Comparison of ENCODE assay signal across 26 cellular contexts in genomic region chr21:41821081-41821755, GRCh38. TPM values are rescaled to one million over a fixed set of nuclear protein-coding genes. Genes with fewer than 3 reads are reported as not detected.
DNase-seq lines count a peak whose midpoint lies in the region; ATAC-seq, FAIRE-seq and TF ChIP-seq lines count a peak whose summit lies in the region.
"Had no signal": no experiment of that assay in that cellular context is flagged by ENCODE, and none has a peak within 500 bp of the region (broad histone marks: within the 10 kb centered on the region; RNA-seq: fewer than 3 reads in every experiment).

No MANE protein-coding gene starts in this region.

- H3K36me3 ChIP-seq in K562 (ENCODE audit: control insufficient read depth, insufficient read depth, low read length), result peaks cover 20% of the 10 kb centered on the region; the same call in 1 of the 3 replicates
- peaks cover 9% of the 10 kb centered on the region for H3K36me3 ChIP-seq in osteoblast (ENCODE audit: insufficient read depth, low read length)

- 81% methylated on average over 17 of the region's 21 CpGs for WGBS in K562 (ENCODE audit: insufficient coverage, low coverage, missing lambda C conversion rate)

- CTCF ChIA-PET in K562 (lab: Yijun Ruan, JAX; ENCODE audit: low intra/inter-chr PET ratio), result no interaction called here

- H2AFZ ChIP-seq in K562 (ENCODE audit: low read depth, low read length) (no peak overlapping the region), osteoblast (ENCODE audit: low read length) (no peak overlapping the region)
- H2AFZ ChIP-seq: PC-9 had no signal

- no peak for TF ChIP-seq RAD21 in K562 (CRISPR knock-in tag; conservative IDR thresholded peaks at IDR 0.05 in 1 of 2, IDR thresholded peaks at IDR 0.05 in 1 of 2)

- BruUV-seq in K562 (replicated peaks; lab: Mats Ljungman, UMichigan), result no TSS peak

- DNase-seq in H54 (ENCODE audit: insufficient read length, low spot score) (peak; percentile 47), K562 (ENCODE audit: extremely low read depth in 1 of 4, low spot score in 3 of 4) (no peak), osteoblast (ENCODE audit: insufficient read length, low spot score, missing footprints) (peak; percentile 85), D341Med (ENCODE audit: low spot score) (no peak), NCI-H774 (lab: John Stamatoyannopoulos, UW) (no peak)
- no peak for DNase-seq in stimulated activated CD4-positive, alpha-beta T cell treated with anti-CD3 and anti-CD28 coated beads, Interleukin-4, amount 100 ng/mL, for 1 hour
- DNase-seq: AML-193; CD8-positive, alpha-beta memory T cell; DMS153; DND-41; KG1; MG63; NCI-H1105 treated with DMSO at 0.1 percent for 48 hours; NCI-H146; NCI-H1930; NCI-H2107; NCI-H524; NCI-H748 treated with DMSO at 0.1 percent for 48 hours; PC-9; Right ventricle myocardium superior had no signal

- H3K9me1 ChIP-seq in K562 (ENCODE audit: control insufficient read depth, insufficient read depth, low read length), result no peaks in the 10 kb centered on the region

- no peak for TF ChIP-seq EP300 in K562 (IDR thresholded peaks at IDR 0.05; ENCODE audit: low read length)

- FAIRE-seq in H54 (lab: Jason Lieb, UNC) (no peak), K562 (lab: Jason Lieb, UNC) (no peak)
- FAIRE-seq: A549, GM12892, H1, HTR-8/SVneo had no signal

- in situ Hi-C loops in K562 (cut with MboI), result loop anchor here (10.0 kb wide), 1 partner anchor 294 kb away; no protein-coding TSS in a partner anchor

- H3K9ac ChIP-seq in K562 (ENCODE audit: insufficient read depth in 1 of 2, low read depth in 2 of 2, low read length in 2 of 2), result no peak overlapping the region

- POLR2A ChIA-PET in K562 (lab: Yijun Ruan, JAX), result no interaction called here

- intact Hi-C loops in K562 (cut with micrococcal nuclease), result no loop called here

- H3K9me3 ChIP-seq in K562 (replicated peaks; ENCODE audit: control insufficient read depth, insufficient read depth, low read depth, low read length) (no peaks in the 10 kb centered on the region), osteoblast (ENCODE audit: low read depth, low read length) (no peaks in the 10 kb centered on the region)
- H3K9me3 ChIP-seq: A549, MG63 had no signal

- H3K4me3 ChIP-seq in K562, result no peak overlapping the region
- H3K4me3 ChIP-seq in osteoblast (ENCODE audit: insufficient read depth, low read length), result no peak overlapping the region
- H3K4me3 ChIP-seq: A549, MG63, PC-9 had no signal

- ATAC-seq in K562 (no peak), HG03196 (IDR thresholded peaks at IDR 0.05; ENCODE audit: unreplicated experiment) (no peak)
- ATAC-seq: A549 had no signal

- TF ChIP-seq POLR2A in H54 (IDR thresholded peaks at IDR 0.05; ENCODE audit: low read depth, low read length), result no peak
- TF ChIP-seq POLR2A in K562 (conservative IDR thresholded peaks at IDR 0.05), result no peak

- H3K4me2 ChIP-seq in K562 (ENCODE audit: insufficient read depth, low read length) (no peak overlapping the region), osteoblast (ENCODE audit: insufficient read depth, low read length) (no peak overlapping the region)
- H3K4me2 ChIP-seq: A549, PC-9 had no signal

- H4K20me1 ChIP-seq in K562 (replicated peaks; ENCODE audit: control insufficient read depth, insufficient read depth, low read length) (no peaks in the 10 kb centered on the region), osteoblast (ENCODE audit: insufficient read depth, low read length) (no peaks in the 10 kb centered on the region)

- H3K79me2 ChIP-seq in K562 (ENCODE audit: control insufficient read depth, insufficient read depth, low read length) (no peaks in the 10 kb centered on the region), osteoblast (ENCODE audit: insufficient read depth, low read length) (no peaks in the 10 kb centered on the region)

- peaks cover 0 to 19% of the 10 kb centered on the region in 2 experiments; a peak in 1 of 5 replicates for H3K4me1 ChIP-seq in K562 (replicated peaks in 1 of 2; ENCODE audit: control insufficient read depth in 2 of 2, insufficient read depth in 2 of 2, low read length in 2 of 2)
- peaks cover 7% of the 10 kb centered on the region for H3K4me1 ChIP-seq in osteoblast (ENCODE audit: insufficient read depth, low read length)
- H3K4me1 ChIP-seq: A549 had no signal

- no peak for TF ChIP-seq CTCF in K562 (IDR thresholded peaks at IDR 0.05 in 2 of 3, conservative IDR thresholded peaks at IDR 0.05 in 1 of 3; ENCODE audit: insufficient read depth in 2 of 3, low read depth in 1 of 3, low read length in 3 of 3)
- TF ChIP-seq CTCF in osteoblast (IDR thresholded peaks at IDR 0.05; ENCODE audit: extremely low read depth, low read depth, low read length), result no peak

- H3K27me3 ChIP-seq in K562 (ENCODE audit: control insufficient read depth in 2 of 2, insufficient read depth in 2 of 2, low read length in 2 of 2) (no peaks in the 10 kb centered on the region), osteoblast (ENCODE audit: insufficient read depth, low read length) (no peaks in the 10 kb centered on the region)
- H3K27me3 ChIP-seq: MG63 had no signal

- no peak overlapping the region for H3K27ac ChIP-seq in K562 (ENCODE audit: extremely low read depth, low read depth, low read length)
- no peak overlapping the region for H3K27ac ChIP-seq in osteoblast (ENCODE audit: low read depth, low read length)
- H3K27ac ChIP-seq: A549, C4-2B, PC-9 had no signal

TF ChIP-seq in K562, 482 proteins besides CTCF, POLR2A, EP300 and RAD21:
- TF ChIP-seq ZNF12 (CRISPR knock-in tag; IDR thresholded peaks at IDR 0.05) (no peak), POLR2G (IDR thresholded peaks at IDR 0.05; ENCODE audit: low read depth, low read length) (peak; percentile 18; the same call in 1 of the 2 replicates)

RNA-seq across cellular contexts. Expression of gene RIPK4, which starts 54.4 kb away (rescaled TPM):
- not detected in 2 replicates for total RNA-seq in K562 (2011; cell fraction: chromatin; rRNA removed; ENCODE audit: low replicate concordance)
- not detected in 2 replicates for total RNA-seq in K562 (2011; cell fraction: nucleolus; rRNA removed)
- 0.07 TPM in 1 of 2 replicates, not detected in the other for total RNA-seq in K562 (2011; cell fraction: nucleoplasm; rRNA removed)
- total RNA-seq in K562 (2014; rRNA removed) (not detected in 2 replicates), K562 (2014; rRNA removed; fragmentation: Illumina TruSeq; extraction: Trizol) (not detected in 2 replicates), K562 (2015; rRNA removed; fragmentation: Illumina TruSeq; extraction: Trizol) (not detected in 2 replicates), K562 (2021) (0.09 TPM in 1 of 2 replicates, not detected in the other), osteoblast (0.29 and 2.2 TPM in 2 replicates)
- polyA plus RNA-seq in K562 (2011; rRNA removed) (not detected in 2 replicates), K562 (2014; fragmentation: Illumina TruSeq; extraction: Trizol) (not detected in 2 replicates), K562 (2014; fragmentation: Nextera tagmentation; extraction: Ambion mirVana) (not detected), K562 (2014; rRNA removed) (not detected in 2 replicates)
- polyA plus RNA-seq in K562 (2011; cell fraction: cytosol; rRNA removed), result not detected in 2 replicates
- polyA plus RNA-seq in K562 (2011; cell fraction: nucleus; rRNA removed), result not detected in 2 replicates
- polyA plus RNA-seq in K562 (2012), result not detected in 2 replicates
- not detected in 2 replicates for polyA minus RNA-seq in K562 (2011; rRNA and poly(A)+ RNA removed)
- polyA minus RNA-seq in K562 (2011; cell fraction: cytosol; rRNA and poly(A)+ RNA removed), result not detected in 2 replicates
- polyA minus RNA-seq in K562 (2011; cell fraction: nucleus; rRNA and poly(A)+ RNA removed), result not detected in 2 replicates
- polyA plus RNA-seq: CD8-positive, alpha-beta memory T cell had no signal

RNA-seq across cellular contexts. Expression of gene PRDM15, which starts 57.9 kb away (rescaled TPM):
- total RNA-seq in K562 (2011; cell fraction: chromatin; rRNA removed; ENCODE audit: low replicate concordance), result 56.7 and 69.0 TPM in 2 replicates
- 33.8 and 45.0 TPM in 2 replicates for total RNA-seq in K562 (2011; cell fraction: nucleolus; rRNA removed)
- 31.8 and 32.0 TPM in 2 replicates for total RNA-seq in K562 (2011; cell fraction: nucleoplasm; rRNA removed)
- total RNA-seq in K562 (2014; rRNA removed), result 6.2 and 10.0 TPM in 2 replicates
- 2.9 and 4.4 TPM in 2 replicates for total RNA-seq in K562 (2014; rRNA removed; fragmentation: Illumina TruSeq; extraction: Trizol)
- total RNA-seq in K562 (2015; rRNA removed; fragmentation: Illumina TruSeq; extraction: Trizol), result 6.0 and 6.6 TPM in 2 replicates
- 7.6 and 9.2 TPM in 2 replicates for total RNA-seq in K562 (2021)
- polyA plus RNA-seq in K562 (2011; rRNA removed), result 6.6 and 12.2 TPM in 2 replicates
- 6.8 and 7.5 TPM in 2 replicates for polyA plus RNA-seq in K562 (2011; cell fraction: cytosol; rRNA removed)
- 44.0 and 68.1 TPM in 2 replicates for polyA plus RNA-seq in K562 (2011; cell fraction: nucleus; rRNA removed)
- 6.2 and 6.8 TPM in 2 replicates for polyA plus RNA-seq in K562 (2012)
- 6.0 and 6.2 TPM in 2 replicates for polyA plus RNA-seq in K562 (2014; fragmentation: Illumina TruSeq; extraction: Trizol)
- polyA plus RNA-seq in K562 (2014; fragmentation: Nextera tagmentation; extraction: Ambion mirVana), result 1 to 10 TPM in 1 of 2 experiments, under 1 TPM in 1; 0.93 to 1.0 TPM
- polyA plus RNA-seq in K562 (2014; rRNA removed), result 7.1 and 8.5 TPM in 2 replicates
- polyA minus RNA-seq in K562 (2011; rRNA and poly(A)+ RNA removed), result 17.3 and 20.4 TPM in 2 replicates
- 7.4 and 14.3 TPM in 2 replicates for polyA minus RNA-seq in K562 (2011; cell fraction: cytosol; rRNA and poly(A)+ RNA removed)
- polyA minus RNA-seq in K562 (2011; cell fraction: nucleus; rRNA and poly(A)+ RNA removed), result 15.9 and 23.1 TPM in 2 replicates
- total RNA-seq in osteoblast, result 7.2 and 8.8 TPM in 2 replicates

Comparison
In these comparisons a context has a peak if more than half of its experiments do, and no peak if none do; other contexts are left out.
1. DNase-seq: peak in H54 (single experiment) and osteoblast (single experiment); none in K562 (0 of 4), D341Med (single experiment), NCI-H774 (single experiment) and stimulated activated CD4-positive, alpha-beta T cell treated with anti-CD3 and anti-CD28 coated beads, Interleukin-4, amount 100 ng/mL, for 1 hour (single experiment).